ENCODE assay signal across 28 cellular contexts in the genomic region with DNA sequence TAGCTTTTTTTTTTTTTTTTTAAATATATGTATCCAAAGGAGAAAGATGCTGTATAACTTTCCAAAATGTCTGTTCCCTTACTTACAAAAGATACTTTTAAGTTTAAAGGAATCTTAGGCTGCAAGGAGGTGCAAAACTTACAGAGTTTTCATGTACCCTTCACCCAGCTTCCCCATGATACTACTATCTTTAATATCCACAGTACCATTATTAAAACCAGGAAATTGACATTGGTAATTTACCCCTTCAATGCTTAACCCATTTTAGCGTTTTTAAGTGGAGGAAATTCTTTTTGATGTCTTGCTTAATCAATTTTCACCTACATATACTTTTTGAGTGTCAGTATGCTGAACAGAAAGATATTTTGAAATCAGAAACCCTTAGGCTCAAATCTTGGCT.
"Had no signal": no experiment of that assay in that cellular context is flagged by ENCODE, and none has a peak within 500 bp of the region (broad histone marks: within the 10 kb centered on the region; RNA-seq: fewer than 3 reads in every experiment).

No MANE protein-coding gene starts in this region.

- ATAC-seq: activated CD4-positive, alpha-beta T cell treated with anti-CD3 and anti-CD28 coated beads for 36 hours; activated CD8-positive, alpha-beta T cell treated with anti-CD3 and anti-CD28 coated beads, Interleukin-2, amount 10 ng/mL, durations not matched to agents 7 days and 5 days; activated T-cell treated with anti-CD3 and anti-CD28 coated beads, Interleukin-2, amount 50 U/mL, for 72 hours; gastroesophageal sphincter; T-helper 17 cell had no signal

- H3K36me3 Mint-ChIP-seq: activated CD4-positive, alpha-beta memory T cell treated with anti-CD3 and anti-CD28 coated beads for 36 hours; activated naive CD8-positive, alpha-beta T cell had no signal

- H3K4me3 Mint-ChIP-seq: activated CD4-positive, alpha-beta memory T cell treated with anti-CD3 and anti-CD28 coated beads for 36 hours; activated CD4-positive, alpha-beta T cell treated with anti-CD3 and anti-CD28 coated beads for 36 hours; activated CD4-positive, alpha-beta T cell treated with anti-CD3 and anti-CD28 coated beads, Interleukin-2, amount 10 ng/mL, durations not matched to agents 24 days and 14 days; activated CD8-positive, alpha-beta T cell treated with anti-CD3 and anti-CD28 coated beads, Interleukin-2, amount 10 ng/mL, durations not matched to agents 7 days and 5 days; activated naive CD8-positive, alpha-beta T cell; activated T-cell treated with anti-CD3 and anti-CD28 coated beads, Interleukin-2, amount 50 U/mL, for 24 hours; T-helper 17 cell; T-helper 2 cell treated with Interferon-gamma antibody and Interleukin-4, amounts not matched to agents 5 μg/mL and 100 μg/mL, for 36 hours had no signal

- H3K27ac ChIP-seq: epithelial cell of prostate had no signal

- H3K4me1 ChIP-seq: colonic mucosa had no signal

- H3K27me3 Mint-ChIP-seq: activated CD4-positive, alpha-beta memory T cell treated with anti-CD3 and anti-CD28 coated beads for 36 hours; activated CD4-positive, alpha-beta T cell treated with anti-CD3 and anti-CD28 coated beads for 36 hours; activated naive CD8-positive, alpha-beta T cell had no signal

- H3K27me3 ChIP-seq: colonic mucosa, esophagus squamous epithelium, gastroesophageal sphincter, heart right ventricle had no signal

- H3K9me3 ChIP-seq: colonic mucosa, esophagus squamous epithelium, gastroesophageal sphincter had no signal

- H3K27ac Mint-ChIP-seq: activated CD4-positive, alpha-beta memory T cell treated with anti-CD3 and anti-CD28 coated beads for 36 hours; activated CD4-positive, alpha-beta T cell treated with anti-CD3 and anti-CD28 coated beads for 36 hours; activated CD8-positive, alpha-beta T cell treated with anti-CD3 and anti-CD28 coated beads, Interleukin-2, amount 10 ng/mL, durations not matched to agents 7 days and 5 days; activated naive CD8-positive, alpha-beta T cell; activated T-cell treated with anti-CD3 and anti-CD28 coated beads, Interleukin-2, amount 50 U/mL, for 24 hours; activated T-cell treated with anti-CD3 and anti-CD28 coated beads, Interleukin-2, amount 50 U/mL, for 72 hours; T-helper 17 cell; T-helper 2 cell treated with Interferon-gamma antibody and Interleukin-4, amounts not matched to agents 5 μg/mL and 100 μg/mL, for 36 hours had no signal

- H3K9me3 Mint-ChIP-seq: activated CD4-positive, alpha-beta memory T cell treated with anti-CD3 and anti-CD28 coated beads for 36 hours; activated CD4-positive, alpha-beta T cell treated with anti-CD3 and anti-CD28 coated beads, Interleukin-2, amount 10 ng/mL, durations not matched to agents 24 days and 14 days; activated T-cell treated with anti-CD3 and anti-CD28 coated beads, Interleukin-2, amount 50 U/mL, for 24 hours; T-helper 2 cell treated with Interferon-gamma antibody and Interleukin-4, amounts not matched to agents 5 μg/mL and 100 μg/mL, for 36 hours had no signal

- DNase-seq: activated CD4-positive, alpha-beta memory T cell treated with anti-CD3 and anti-CD28 coated beads for 36 hours; activated CD4-positive, alpha-beta T cell treated with anti-CD3 and anti-CD28 coated beads for 36 hours; activated CD4-positive, alpha-beta T cell treated with anti-CD3 and anti-CD28 coated beads, Interleukin-2, amount 10 ng/mL, durations not matched to agents 24 days and 14 days; activated CD4-positive, CD25-positive, alpha-beta regulatory T cell; activated CD4-positive, CD25-positive, alpha-beta regulatory T cell treated with anti-CD3 and anti-CD28 coated beads, Interleukin-2, amount 50 U/mL, for 72 hours; activated CD8-positive, alpha-beta memory T cell treated with anti-CD3 and anti-CD28 coated beads, Interleukin-2, amount 50 U/mL, for 48 hours; activated CD8-positive, alpha-beta T cell treated with anti-CD3 and anti-CD28 coated beads, Interleukin-2, amount 10 ng/mL, durations not matched to agents 7 days and 5 days; activated gamma-delta T cell; activated naive CD4-positive, alpha-beta T cell; activated naive CD4-positive, alpha-beta T cell treated with anti-CD3 and anti-CD28 coated beads, Interleukin-2, amount 50 U/mL, for 16 hours; activated T-cell treated with anti-CD3 and anti-CD28 coated beads for 4 hours; activated T-cell treated with anti-CD3 and anti-CD28 coated beads, Interleukin-2, amount 50 U/mL, for 24 hours; activated T-cell treated with anti-CD3 and anti-CD28 coated beads, Interleukin-2, amount 50 U/mL, for 72 hours; amniotic stem cell; anterior cingulate cortex; caudate nucleus; colonic mucosa; effector CD8-positive, alpha-beta T cell; esophagus squamous epithelium; foreskin melanocyte; heart right ventricle; T-helper 1 cell; T-helper 17 cell; T1000 had no signal

- H3K4me3 ChIP-seq: colonic mucosa, esophagus squamous epithelium, gastroesophageal sphincter, heart right ventricle had no signal

- H3K36me3 ChIP-seq: colonic mucosa, esophagus squamous epithelium, heart right ventricle had no signal
